In the genomic region with DNA sequence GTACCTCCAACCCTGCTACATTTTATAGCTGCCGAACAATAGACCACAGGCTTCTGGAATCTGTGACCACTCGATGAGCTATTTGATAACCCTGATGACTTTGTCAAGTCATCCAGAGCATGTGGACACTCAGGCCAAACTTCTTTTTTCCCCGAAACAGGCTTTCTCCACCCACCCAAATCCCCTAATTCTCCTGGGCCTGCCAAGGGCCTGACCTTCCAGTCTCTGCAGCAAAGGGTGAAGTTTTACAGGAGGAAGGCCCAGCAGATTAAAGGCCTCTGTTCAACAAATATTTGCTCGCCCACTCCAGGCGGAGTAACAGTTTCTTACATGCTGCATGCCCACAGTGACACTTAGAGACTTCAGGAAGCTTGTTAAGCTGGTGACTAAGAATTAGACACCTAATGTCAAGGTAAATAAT, we compare ENCODE assay signal across 10 cellular contexts. TPM values are rescaled to one million over a fixed set of nuclear protein-coding genes. Genes with fewer than 3 reads are reported as not detected.
DNase-seq lines count a peak whose midpoint lies in the region; ATAC-seq and TF ChIP-seq lines count a peak whose summit lies in the region.
"Had no signal": no experiment of that assay in that cellular context is flagged by ENCODE, and none has a peak within 500 bp of the region (broad histone marks: within the 10 kb centered on the region; RNA-seq: fewer than 3 reads in every experiment).

No MANE protein-coding gene starts in this region.

- H3K36me3 ChIP-seq in GM23248 (ENCODE audit: low read depth): no peaks in the 10 kb centered on the region
- no peaks in the 10 kb centered on the region for H3K36me3 ChIP-seq in smooth muscle cell (ENCODE audit: low read depth)

- 47 to 66% methylated on average over 5 of the region's 5 CpGs for WGBS in GM23248 (ENCODE audit: low coverage in 1 of 2, low lambda C conversion rate in 2 of 2, missing lambda C conversion rate in 2 of 2), 2 experiments
- 7% methylated on average over 5 of the region's 5 CpGs for WGBS in smooth muscle cell (ENCODE audit: low lambda C conversion rate)

- ATAC-seq in HG03039 (IDR thresholded peaks at IDR 0.05; ENCODE audit: unreplicated experiment): no peak

- H3K9me3 ChIP-seq in GM23248 (ENCODE audit: low read depth) (no peaks in the 10 kb centered on the region), smooth muscle cell (replicated peaks; ENCODE audit: low read depth) (no peaks in the 10 kb centered on the region)

- no peak overlapping the region for H2AFZ ChIP-seq in GM23248
- no peak overlapping the region for H2AFZ ChIP-seq in smooth muscle cell (ENCODE audit: low read depth)

- H3K4me3 Mint-ChIP-seq in activated T-helper 2 cell treated with anti-CD3 and anti-CD28 coated beads, Interferon-gamma antibody, Interleukin-2, Interleukin-4, amounts not matched to agents 10 μg/mL and 5 μg/mL and 100 μg/mL, durations not matched to agents 14 hours and 24 hours and 36 hours (ENCODE audit: low read depth): peak overlapping the region; percentile 73

- H3K4me1 ChIP-seq in GM23248 (ENCODE audit: insufficient read depth): peaks cover 63% of the 10 kb centered on the region
- peaks cover 34% of the 10 kb centered on the region for H3K4me1 ChIP-seq in smooth muscle cell (ENCODE audit: low read depth)

- in situ Hi-C loops in GM23248 (cut with MboI): no loop called here

- H3K4me1 Mint-ChIP-seq in activated T-helper 2 cell treated with anti-CD3 and anti-CD28 coated beads, Interferon-gamma antibody, Interleukin-2, Interleukin-4, amounts not matched to agents 10 μg/mL and 5 μg/mL and 100 μg/mL, durations not matched to agents 14 hours and 24 hours and 36 hours (ENCODE audit: low read depth): peaks cover 29% of the 10 kb centered on the region

- peak overlapping the region; percentile 88 for H3K4me2 ChIP-seq in GM23248 (ENCODE audit: unreplicated experiment)
- H3K4me2 ChIP-seq in smooth muscle cell: peak overlapping the region; percentile 91

- H3K27me3 ChIP-seq in GM23248 (replicated peaks; ENCODE audit: insufficient read depth) (no peaks in the 10 kb centered on the region), smooth muscle cell (ENCODE audit: low read depth) (no peaks in the 10 kb centered on the region)

- H3K9me3 Mint-ChIP-seq in activated T-helper 2 cell treated with anti-CD3 and anti-CD28 coated beads, Interferon-gamma antibody, Interleukin-2, Interleukin-4, amounts not matched to agents 10 μg/mL and 5 μg/mL and 100 μg/mL, durations not matched to agents 14 hours and 24 hours and 36 hours: no peaks in the 10 kb centered on the region

- H3K27me3 Mint-ChIP-seq in activated T-helper 2 cell treated with anti-CD3 and anti-CD28 coated beads, Interferon-gamma antibody, Interleukin-2, Interleukin-4, amounts not matched to agents 10 μg/mL and 5 μg/mL and 100 μg/mL, durations not matched to agents 14 hours and 24 hours and 36 hours (ENCODE audit: low read depth): peaks cover 35% of the 10 kb centered on the region

- H3K79me2 ChIP-seq in GM23248 (ENCODE audit: insufficient read depth) (peaks cover 49% of the 10 kb centered on the region), smooth muscle cell (ENCODE audit: low read depth) (peaks cover 24% of the 10 kb centered on the region)

- DNase-seq in GM23248: peak; percentile 50
- DNase-seq in activated T-helper 2 cell treated with anti-CD3 and anti-CD28 coated beads, Interferon-gamma antibody, Interleukin-2, Interleukin-4, amounts not matched to agents 10 μg/mL and 5 μg/mL and 100 μg/mL, durations not matched to agents 14 hours and 24 hours and 36 hours (ENCODE audit: low spot score): no peak
- peak; percentile 94 for DNase-seq in islet precursor cell
- no peak for DNase-seq in smooth muscle cell (lab: John Stamatoyannopoulos, UW; ENCODE audit: unreplicated experiment)
- DNase-seq in stimulated activated CD4-positive, alpha-beta T cell treated with anti-CD3 and anti-CD28 coated beads, Interleukin-4, amount 100 ng/mL, for 24 hours: no peak
- no peak for DNase-seq in posterior vena cava (ENCODE audit: low spot score)
- DNase-seq in NCI-H2171 (lab: John Stamatoyannopoulos, UW): no peak
- DNase-seq: activated CD4-positive, alpha-beta T cell treated with anti-CD3 and anti-CD28 coated beads for 48 hours; central memory CD4-positive, alpha-beta T cell had no signal

- H3K27ac ChIP-seq in GM23248: peak overlapping the region; percentile 56
- peak overlapping the region; percentile 61 for H3K27ac ChIP-seq in smooth muscle cell (ENCODE audit: low read depth)

- no peak overlapping the region for H3K27ac Mint-ChIP-seq in activated T-helper 2 cell treated with anti-CD3 and anti-CD28 coated beads, Interferon-gamma antibody, Interleukin-2, Interleukin-4, amounts not matched to agents 10 μg/mL and 5 μg/mL and 100 μg/mL, durations not matched to agents 14 hours and 24 hours and 36 hours

- H3K9me2 ChIP-seq in GM23248 (ENCODE audit: insufficient read depth): no peaks in the 10 kb centered on the region

- H3K36me3 Mint-ChIP-seq in activated T-helper 2 cell treated with anti-CD3 and anti-CD28 coated beads, Interferon-gamma antibody, Interleukin-2, Interleukin-4, amounts not matched to agents 10 μg/mL and 5 μg/mL and 100 μg/mL, durations not matched to agents 14 hours and 24 hours and 36 hours (ENCODE audit: low read depth): no peaks in the 10 kb centered on the region

- H3K4me3 ChIP-seq in GM23248 (peak overlapping the region; percentile 76), smooth muscle cell (peak overlapping the region; percentile 69)

- intact Hi-C loops in activated T-helper 2 cell treated with anti-CD3 and anti-CD28 coated beads, Interferon-gamma antibody, Interleukin-2, Interleukin-4, amounts not matched to agents 10 μg/mL and 5 μg/mL and 100 μg/mL, durations not matched to agents 14 hours and 24 hours and 36 hours (cut with micrococcal nuclease): no loop called here
- intact Hi-C loops in posterior vena cava (cut with DNase I): loop anchor here in 1 of 2 donors (5.0 kb wide), 1 partner anchor 125 kb away; no protein-coding TSS in a partner anchor

- H3F3A ChIP-seq in GM23248 (ENCODE audit: insufficient read depth): peaks cover 51% of the 10 kb centered on the region
- peaks cover 32% of the 10 kb centered on the region for H3F3A ChIP-seq in smooth muscle cell (ENCODE audit: low read depth)

- H4K20me1 ChIP-seq in GM23248 (ENCODE audit: insufficient read depth) (no peaks in the 10 kb centered on the region), smooth muscle cell (ENCODE audit: low read depth) (peaks cover 48% of the 10 kb centered on the region)

- H3K9ac ChIP-seq in GM23248 (peak overlapping the region; percentile 84), smooth muscle cell (ENCODE audit: low read depth) (no peak overlapping the region)

- no peak for TF ChIP-seq CTCF in smooth muscle cell (IDR thresholded peaks at IDR 0.05; ENCODE audit: borderline replicate concordance, insufficient read depth, poor library complexity, severe bottlenecking)

RNA-seq across cellular contexts. Expression of gene JCAD, which starts 2.0 kb away (rescaled TPM):
- 24.3 and 24.8 TPM in 2 replicates for total RNA-seq in GM23248 (2014; rRNA removed; shearing (Covaris generic))
- 17.1 and 21.1 TPM in 2 replicates for polyA plus RNA-seq in GM23248 (2016; fragmentation: Nextera tagmentation; extraction: Ambion mirVana)
- total RNA-seq in activated T-helper 2 cell treated with anti-CD3 and anti-CD28 coated beads, Interferon-gamma antibody, Interleukin-2, Interleukin-4, amounts not matched to agents 10 μg/mL and 5 μg/mL and 100 μg/mL, durations not matched to agents 14 hours and 24 hours and 36 hours: 3.4 and 3.7 TPM in 2 replicates
- total RNA-seq in smooth muscle cell: 7.8 and 9.6 TPM in 2 replicates
- 6.8 and 7.5 TPM in 2 replicates for polyA plus RNA-seq in smooth muscle cell
- total RNA-seq in posterior vena cava: 100 to 1,000 TPM in 1 of 2 donors, 10 to 100 TPM in 1; 94.8 to 113 TPM

Comparison
In these comparisons a context has a peak if more than half of its experiments do, and no peak if none do; other contexts are left out.
1. DNase-seq: peak in GM23248 (single experiment) and islet precursor cell (single experiment); none in activated T-helper 2 cell treated with anti-CD3 and anti-CD28 coated beads, Interferon-gamma antibody, Interleukin-2, Interleukin-4, amounts not matched to agents 10 μg/mL and 5 μg/mL and 100 μg/mL, durations not matched to agents 14 hours and 24 hours and 36 hours (single experiment), smooth muscle cell (single experiment), stimulated activated CD4-positive, alpha-beta T cell treated with anti-CD3 and anti-CD28 coated beads, Interleukin-4, amount 100 ng/mL, for 24 hours (single experiment), posterior vena cava (single experiment) and NCI-H2171 (single experiment).